In genomic region chr18:78980777-78981651, GRCh38 we compare ENCODE assay signal across 1 cellular context.
TF ChIP-seq lines count a peak whose summit lies in the region.

No MANE protein-coding gene starts in this region.

TF ChIP-seq in HepG2, 621 proteins besides CTCF, POLR2A, EP300 and RAD21:
- TF ChIP-seq ZNF512 (CRISPR knock-in tag; IDR thresholded peaks at IDR 0.05) (no peak), NFATC3 (CRISPR knock-in tag; IDR thresholded peaks at IDR 0.05) (no peak), DBP (CRISPR knock-in tag; IDR thresholded peaks at IDR 0.05; ENCODE audit: not compliant biosample characterization) (no peak), RBM22 (optimal IDR thresholded peaks at IDR 0.05; ENCODE audit: low read length) (no peak), STAT5B (CRISPR knock-in tag; IDR thresholded peaks at IDR 0.05) (no peak)
